ENCODE assay signal across 1 cellular context in genomic region chr1:46477153-46477929, GRCh38.
A peak's percentile ranks its signal among the peaks of the same experiment; 100 is the strongest.
TF ChIP-seq lines count a peak whose summit lies in the region.

No MANE protein-coding gene starts in this region.

TF ChIP-seq in K562, 482 proteins besides CTCF, POLR2A, EP300 and RAD21 (continued from another document and continues in another):
- TF ChIP-seq ZNF655 (CRISPR knock-in tag; IDR thresholded peaks at IDR 0.05), result no peak
- TF ChIP-seq ZNF586 (CRISPR knock-in tag; conservative IDR thresholded peaks at IDR 0.05), result no peak
- TF ChIP-seq ZNF224 (CRISPR knock-in tag; IDR thresholded peaks at IDR 0.05), result no peak
- no peak for TF ChIP-seq PRDM10 (IDR thresholded peaks at IDR 0.05; ENCODE audit: partially characterized antibody)
- no peak for TF ChIP-seq TAF1 (IDR thresholded peaks at IDR 0.05; ENCODE audit: control insufficient read depth, extremely low read depth, insufficient read depth, low read length, severe bottlenecking)
- no peak for TF ChIP-seq FOXK2 (conservative IDR thresholded peaks at IDR 0.05 in 1 of 2, IDR thresholded peaks at IDR 0.05 in 1 of 2; ENCODE audit: low read depth in 2 of 2)
- TF ChIP-seq SRF (CRISPR knock-in tag; IDR thresholded peaks at IDR 0.05), result 0 out of 4 replicates have a peak, but pooled peaks of 1 of the 2 experiments have one; percentile 28
- no peak for TF ChIP-seq TCFL5 (CRISPR knock-in tag; conservative IDR thresholded peaks at IDR 0.05)
- no peak for TF ChIP-seq PATZ1 (CRISPR knock-in tag; IDR thresholded peaks at IDR 0.05; ENCODE audit: borderline replicate concordance)
- no peak for TF ChIP-seq ZNF280A (IDR thresholded peaks at IDR 0.05; ENCODE audit: low read depth, partially characterized antibody)
- peak; percentile 66 for TF ChIP-seq JUN (IDR thresholded peaks at IDR 0.05; ENCODE audit: borderline replicate concordance, low read depth, low read length)
- TF ChIP-seq JUN (CRISPR knock-in tag; IDR thresholded peaks at IDR 0.05; ENCODE audit: borderline replicate concordance), result no peak
- no peak for TF ChIP-seq IRF9 (tag; IDR thresholded peaks at IDR 0.05)
- TF ChIP-seq HOMEZ (CRISPR knock-in tag; IDR thresholded peaks at IDR 0.05), result no peak
- no peak for TF ChIP-seq ZNF444 (CRISPR knock-in tag; IDR thresholded peaks at IDR 0.05)
- no peak for TF ChIP-seq PCBP2 (IDR thresholded peaks at IDR 0.05; ENCODE audit: low read depth, low read length, poor library complexity, severe bottlenecking)
- peak; percentile 14; the same call in 1 of the 2 replicates for TF ChIP-seq CXXC5 (CRISPR knock-in tag; IDR thresholded peaks at IDR 0.05)
- TF ChIP-seq TAF9B (IDR thresholded peaks at IDR 0.05; ENCODE audit: partially characterized antibody), result no peak
- TF ChIP-seq DPF2 (IDR thresholded peaks at IDR 0.05), result no peak
- TF ChIP-seq SRSF3 (IDR thresholded peaks at IDR 0.05; ENCODE audit: insufficient read depth, low read length), result no peak
- peak; percentile 93 for TF ChIP-seq CC2D1A (IDR thresholded peaks at IDR 0.05)
- no peak for TF ChIP-seq ILK (tag; IDR thresholded peaks at IDR 0.05; ENCODE audit: borderline replicate concordance, low read depth)
- no peak for TF ChIP-seq EZH2 (IDR thresholded peaks at IDR 0.05; ENCODE audit: borderline replicate concordance, low read depth, low read length)
- TF ChIP-seq NR2C2 (CRISPR knock-in tag; IDR thresholded peaks at IDR 0.05), result no peak
- TF ChIP-seq NR2C2 (tag; IDR thresholded peaks at IDR 0.05), result no peak
- TF ChIP-seq ZNF740 (CRISPR knock-in tag; IDR thresholded peaks at IDR 0.05), result peak; percentile 77
- peak in 1 of 2 experiments; percentile 80; a peak in 2 of 4 replicates for TF ChIP-seq ZNF740 (tag; IDR thresholded peaks at IDR 0.05)
- no peak for TF ChIP-seq FOXO4 (CRISPR knock-in tag; IDR thresholded peaks at IDR 0.05)
- peak; percentile 51; the same call in 1 of the 2 replicates for TF ChIP-seq KLF16 (IDR thresholded peaks at IDR 0.05)
- 0 out of 2 replicates have a peak, but pooled peaks have one; percentile 18 for TF ChIP-seq PHB2 (IDR thresholded peaks at IDR 0.05; ENCODE audit: low read depth)
- TF ChIP-seq MYBL2 (IDR thresholded peaks at IDR 0.05; ENCODE audit: low read depth), result no peak
- TF ChIP-seq MYBL2 (CRISPR knock-in tag; IDR thresholded peaks at IDR 0.05; ENCODE audit: borderline replicate concordance), result no peak
- TF ChIP-seq DACH1 (IDR thresholded peaks at IDR 0.05; ENCODE audit: partially characterized antibody), result no peak
- TF ChIP-seq NEUROD1 (IDR thresholded peaks at IDR 0.05; ENCODE audit: borderline replicate concordance, low read depth, low read length, partially characterized antibody), result no peak
- TF ChIP-seq ATF4 (CRISPR knock-in tag; IDR thresholded peaks at IDR 0.05), result no peak
- no peak for TF ChIP-seq EP400 (IDR thresholded peaks at IDR 0.05)
- TF ChIP-seq ZBED1 (IDR thresholded peaks at IDR 0.05), result no peak
- TF ChIP-seq TBL1XR1 (IDR thresholded peaks at IDR 0.05; ENCODE audit: low read length in 2 of 2), result peak; percentile 33 to 39; a peak in 2 of 4 replicates
- TF ChIP-seq JUND (IDR thresholded peaks at IDR 0.05; ENCODE audit: borderline replicate concordance, low read depth, low read length), result peak; percentile 69
- peak; percentile 42; the same call in 1 of the 3 replicates for TF ChIP-seq JUND (tag; IDR thresholded peaks at IDR 0.05; ENCODE audit: borderline replicate concordance, low read depth, low read length)
- no peak for TF ChIP-seq SREBF2 (CRISPR knock-in tag; IDR thresholded peaks at IDR 0.05)
- no peak for TF ChIP-seq PHF21A (IDR thresholded peaks at IDR 0.05; ENCODE audit: borderline replicate concordance, low read depth)
- no peak for TF ChIP-seq ZKSCAN3 (CRISPR knock-in tag; IDR thresholded peaks at IDR 0.05)
- no peak for TF ChIP-seq AFF1 (IDR thresholded peaks at IDR 0.05; ENCODE audit: low read depth in 1 of 2, partially characterized antibody in 2 of 2)
- no peak for TF ChIP-seq POLR2H (tag; IDR thresholded peaks at IDR 0.05; ENCODE audit: low read depth)
- TF ChIP-seq XRCC3 (IDR thresholded peaks at IDR 0.05), result no peak
